ENCODE assay signal across 14 cellular contexts in genomic region chr10:29728541-29729049, GRCh38.
DNase-seq lines count a peak whose midpoint lies in the region; TF ChIP-seq lines count a peak whose summit lies in the region.
"Had no signal": no experiment of that assay in that cellular context is flagged by ENCODE, and none has a peak within 500 bp of the region (broad histone marks: within the 10 kb centered on the region; RNA-seq: fewer than 3 reads in every experiment).

No MANE protein-coding gene starts in this region.

- TF ChIP-seq EP300 in esophagus muscularis mucosa (IDR thresholded peaks at IDR 0.05): no peak

- CTCF ChIA-PET in MCF 10A (lab: Yijun Ruan, JAX): no interaction called here

- no TSS peak for BruUV-seq in MCF 10A (replicated peaks; lab: Mats Ljungman, UMichigan)

- H3K4me1 Mint-ChIP-seq in MCF 10A (ENCODE audit: insufficient read depth, unreplicated experiment) (peaks cover 31% of the 10 kb centered on the region), neural crest cell (peaks cover 68% of the 10 kb centered on the region)
- H3K4me1 Mint-ChIP-seq: memory B cell had no signal

- H3K4me3 Mint-ChIP-seq in MCF 10A (ENCODE audit: unreplicated experiment) (no peak overlapping the region), neural crest cell (peak overlapping the region; percentile 71)
- H3K4me3 Mint-ChIP-seq: activated CD4-positive, alpha-beta memory T cell treated with anti-CD3 and anti-CD28 coated beads for 36 hours; dendritic cell treated with granulocyte-macrophage colony-stimulating factor and Interleukin-4, amounts not matched to agents 40 ng/mL and 50 ng/mL, for 4 days; memory B cell had no signal

- POLR2A ChIA-PET in MCF 10A (lab: Yijun Ruan, JAX): no interaction called here

- H3K4me3 ChIP-seq in breast epithelium (no peak overlapping the region), esophagus muscularis mucosa (peak overlapping the region in 3 of 4 donors; percentile 21 to 24 (median 21)), uterus (no peak overlapping the region)

- no peaks in the 10 kb centered on the region for H3K36me3 ChIP-seq in breast epithelium
- peaks cover 0 to 8% (median 4%) of the 10 kb centered on the region in 4 donors for H3K36me3 ChIP-seq in esophagus muscularis mucosa
- no peaks in the 10 kb centered on the region for H3K36me3 ChIP-seq in uterus

- H3K27me3 Mint-ChIP-seq in MCF 10A (ENCODE audit: insufficient read depth, unreplicated experiment) (no peaks in the 10 kb centered on the region), neural crest cell (ENCODE audit: low read depth) (no peaks in the 10 kb centered on the region)
- H3K27me3 Mint-ChIP-seq: activated CD4-positive, alpha-beta memory T cell treated with anti-CD3 and anti-CD28 coated beads for 36 hours; dendritic cell treated with granulocyte-macrophage colony-stimulating factor and Interleukin-4, amounts not matched to agents 40 ng/mL and 50 ng/mL, for 4 days had no signal

- H3K36me3 Mint-ChIP-seq in MCF 10A (ENCODE audit: insufficient read depth, unreplicated experiment) (peaks cover 21% of the 10 kb centered on the region), neural crest cell (ENCODE audit: low read depth) (peaks cover 11% of the 10 kb centered on the region)

- intact Hi-C loops in breast epithelium (cut with DNase I; ENCODE audit: low total_unique reads): no loop called here
- intact Hi-C loops in MCF 10A (cut with micrococcal nuclease): no loop called here
- intact Hi-C loops in esophagus muscularis mucosa (cut with DNase I): no loop called here
- intact Hi-C loops in uterus (cut with DNase I; ENCODE audit: low total_unique reads): no loop called here

- DNase-seq in breast epithelium (ENCODE audit: low spot score in 2 of 2): no peak
- no peak for DNase-seq in MCF 10A (ENCODE audit: unreplicated experiment)
- DNase-seq in esophagus muscularis mucosa (ENCODE audit: extremely low spot score): peak; percentile 42
- DNase-seq in neural crest cell (ENCODE audit: low read depth, low spot score): no peak
- no peak for DNase-seq in uterus
- DNase-seq in NCI-H2107 treated with DMSO at 0.1 percent for 48 hours (lab: John Stamatoyannopoulos, UW; ENCODE audit: unreplicated experiment): no peak
- DNase-seq in activated T-cell treated with anti-CD3 and anti-CD28 coated beads for 4 hours: no peak
- DNase-seq in SW480 (ENCODE audit: low spot score): no peak
- DNase-seq: activated CD4-positive, alpha-beta memory T cell treated with anti-CD3 and anti-CD28 coated beads for 36 hours; MV-4-11; NCI-H2107 had no signal

- H3K27ac ChIP-seq in breast epithelium (peak overlapping the region; percentile 25 to 34), esophagus muscularis mucosa (replicated peaks in 1 of 4) (peak overlapping the region; percentile 66 to 99 (median 98)), uterus (peak overlapping the region; percentile 56 to 99)

- H3K27me3 ChIP-seq in breast epithelium (no peaks in the 10 kb centered on the region), esophagus muscularis mucosa (no peaks in the 10 kb centered on the region), uterus (no peaks in the 10 kb centered on the region)

- no peak overlapping the region for H3K27ac Mint-ChIP-seq in MCF 10A (ENCODE audit: low read depth, unreplicated experiment)
- H3K27ac Mint-ChIP-seq in neural crest cell (ENCODE audit: unreplicated experiment): peak overlapping the region; percentile 85
- H3K27ac Mint-ChIP-seq: activated CD4-positive, alpha-beta memory T cell treated with anti-CD3 and anti-CD28 coated beads for 36 hours; activated T-helper 2 cell treated with anti-CD3 and anti-CD28 coated beads, Interferon-gamma antibody, Interleukin-2, Interleukin-4, amounts not matched to agents 10 μg/mL and 5 μg/mL and 100 μg/mL, durations not matched to agents 14 hours and 24 hours and 36 hours; dendritic cell treated with granulocyte-macrophage colony-stimulating factor and Interleukin-4, amounts not matched to agents 40 ng/mL and 50 ng/mL, for 4 days; memory B cell had no signal

- TF ChIP-seq CTCF in breast epithelium (IDR thresholded peaks at IDR 0.05): no peak
- TF ChIP-seq CTCF in MCF 10A (IDR thresholded peaks at IDR 0.05; ENCODE audit: unreplicated experiment): no peak
- no peak for TF ChIP-seq CTCF in esophagus muscularis mucosa (IDR thresholded peaks at IDR 0.05)
- no peak for TF ChIP-seq CTCF in neural crest cell (conservative IDR thresholded peaks at IDR 0.05)
- no peak for TF ChIP-seq CTCF in uterus (IDR thresholded peaks at IDR 0.05)

- 51% methylated on average over 6 of the region's 6 CpGs for WGBS in esophagus muscularis mucosa

- H3K9me3 ChIP-seq in breast epithelium: no peaks in the 10 kb centered on the region
- no peaks in the 10 kb centered on the region for H3K9me3 ChIP-seq in esophagus muscularis mucosa
- H3K9me3 ChIP-seq in uterus: no peaks in the 10 kb centered on the region

- no peak for TF ChIP-seq POLR2A in breast epithelium (IDR thresholded peaks at IDR 0.05)
- TF ChIP-seq POLR2A in esophagus muscularis mucosa (IDR thresholded peaks at IDR 0.05; ENCODE audit: low read depth): no peak
- TF ChIP-seq POLR2A in uterus (IDR thresholded peaks at IDR 0.05): no peak

- H3K4me1 ChIP-seq in breast epithelium (no peaks in the 10 kb centered on the region), esophagus muscularis mucosa (peaks cover 24 to 100% (median 88%) of the 10 kb centered on the region in 4 donors), uterus (peaks cover 0 to 13% of the 10 kb centered on the region in 2 donors)

- peaks cover 7% of the 10 kb centered on the region for H3K9me3 Mint-ChIP-seq in MCF 10A (ENCODE audit: unreplicated experiment)
- H3K9me3 Mint-ChIP-seq in neural crest cell: no peaks in the 10 kb centered on the region
- H3K9me3 Mint-ChIP-seq: activated CD4-positive, alpha-beta memory T cell treated with anti-CD3 and anti-CD28 coated beads for 36 hours; activated T-helper 2 cell treated with anti-CD3 and anti-CD28 coated beads, Interferon-gamma antibody, Interleukin-2, Interleukin-4, amounts not matched to agents 10 μg/mL and 5 μg/mL and 100 μg/mL, durations not matched to agents 14 hours and 24 hours and 36 hours; dendritic cell treated with granulocyte-macrophage colony-stimulating factor and Interleukin-4, amounts not matched to agents 40 ng/mL and 50 ng/mL, for 4 days had no signal

Comparison
In these comparisons a context has a peak if more than half of its experiments do, and no peak if none do; other contexts are left out.
1. H3K27ac ChIP-seq: peak in every context shown above with its lines; median percentile 98 in esophagus muscularis mucosa; 78 in uterus; 30 in breast epithelium.
2. H3K4me3 ChIP-seq: peak in esophagus muscularis mucosa (3 of 4); none in breast epithelium (0 of 3) and uterus (0 of 2).